Comparison of ENCODE assay signal across 8 cellular contexts in the genomic region with DNA sequence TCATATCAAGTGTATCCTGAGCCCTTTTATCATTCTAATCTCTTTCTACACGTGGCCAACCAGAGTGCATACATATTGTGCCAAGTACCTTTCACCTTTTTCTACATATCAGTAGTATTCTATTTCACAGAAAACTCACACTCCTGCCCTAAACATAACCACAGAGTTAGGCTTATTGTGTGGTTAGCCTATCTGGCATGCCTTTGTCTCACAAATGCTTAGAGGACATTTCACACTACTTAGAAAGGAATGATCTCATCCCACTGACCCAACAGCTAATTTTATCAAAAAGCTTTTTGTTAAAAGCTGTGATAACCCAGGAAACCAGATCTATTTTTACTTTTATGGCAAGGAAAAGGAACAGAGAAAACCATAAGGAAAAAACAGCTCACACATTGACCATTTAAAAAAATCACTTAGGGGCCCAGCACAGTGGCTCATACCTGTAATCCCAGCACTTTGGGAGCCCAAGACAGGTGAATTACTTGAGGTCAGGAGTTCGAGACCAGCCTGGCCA. TPM values are rescaled to one million over a fixed set of nuclear protein-coding genes. Genes with fewer than 3 reads are reported as not detected.
DNase-seq lines count a peak whose midpoint lies in the region; TF ChIP-seq lines count a peak whose summit lies in the region.

No MANE protein-coding gene starts in this region.

- DNase-seq in AG10803 (ENCODE audit: low read depth) (peak; percentile 75), NCI-H2029 treated with DMSO at 0.1 percent for 48 hours (lab: John Stamatoyannopoulos, UW) (peak; percentile 70), choroid plexus epithelial cell (ENCODE audit: low read depth) (peak; percentile 78), mesenchymal stem cell (peak; percentile 79), DMS153 (lab: John Stamatoyannopoulos, UW) (no peak), MG63 (no peak), DMS79 treated with DMSO at 0.1 percent for 48 hours (lab: John Stamatoyannopoulos, UW) (no peak)
- DNase-seq in central memory CD4-positive, alpha-beta T cell = no peak

- H2BK5ac ChIP-seq in mesenchymal stem cell (ENCODE audit: low read depth, low read length, poor library complexity, severe bottlenecking) = no peak overlapping the region

- no peak overlapping the region for H4K91ac ChIP-seq in mesenchymal stem cell (ENCODE audit: low read length)

- no peak overlapping the region for H4K8ac ChIP-seq in mesenchymal stem cell (ENCODE audit: low read length)

- H2BK12ac ChIP-seq in mesenchymal stem cell (ENCODE audit: low read length in 2 of 2) = no peak overlapping the region

- H3K23ac ChIP-seq in mesenchymal stem cell (ENCODE audit: low read length in 2 of 2) = no peak overlapping the region

- H3K4me2 ChIP-seq in mesenchymal stem cell (ENCODE audit: low read length, poor library complexity, severe bottlenecking) = no peak overlapping the region

- no peak for TF ChIP-seq CTCF in AG10803 (conservative IDR thresholded peaks at IDR 0.05; ENCODE audit: low read length)
- TF ChIP-seq CTCF in choroid plexus epithelial cell (conservative IDR thresholded peaks at IDR 0.05; ENCODE audit: low read depth, low read length) = no peak

- H3K27ac ChIP-seq in mesenchymal stem cell (ENCODE audit: low read length, poor library complexity, severe bottlenecking) = peak overlapping the region; percentile 65

- H2BK15ac ChIP-seq in mesenchymal stem cell (ENCODE audit: low read depth, poor library complexity, severe bottlenecking) = no peak overlapping the region

- H3K14ac ChIP-seq in mesenchymal stem cell (ENCODE audit: low read length in 2 of 2) = no peak overlapping the region

- no peaks in the 10 kb centered on the region for H3K79me1 ChIP-seq in mesenchymal stem cell (replicated peaks; ENCODE audit: low read length, poor library complexity, severe bottlenecking)

- H3K27me3 ChIP-seq in mesenchymal stem cell (ENCODE audit: control insufficient read depth in 1 of 2, insufficient read depth in 1 of 2, low read length in 2 of 2) (no peaks in the 10 kb centered on the region), MG63 (no peaks in the 10 kb centered on the region)

- WGBS in mesenchymal stem cell = 44% methylated on average over 2 of the region's 2 CpGs

- no peak overlapping the region for H2BK120ac ChIP-seq in mesenchymal stem cell (ENCODE audit: low read depth, low read length)

- no peak overlapping the region for H3K4ac ChIP-seq in mesenchymal stem cell (ENCODE audit: low read depth in 1 of 2, low read length in 2 of 2)

- no peak overlapping the region for H2AK5ac ChIP-seq in mesenchymal stem cell (ENCODE audit: low read length, severe bottlenecking)

- peaks cover 20% of the 10 kb centered on the region for H3K4me1 ChIP-seq in mesenchymal stem cell (ENCODE audit: control insufficient read depth, insufficient read depth, low read depth, low read length)

- H2AFZ ChIP-seq in mesenchymal stem cell (ENCODE audit: low read depth, low read length) = no peak overlapping the region

- H3K9ac ChIP-seq in mesenchymal stem cell (ENCODE audit: low read length) = peak overlapping the region; percentile 69

- H3K4me3 ChIP-seq in AG10803 (ENCODE audit: low read length) (no peak overlapping the region), choroid plexus epithelial cell (ENCODE audit: low read depth, low read length) (no peak overlapping the region), mesenchymal stem cell (ENCODE audit: insufficient read depth in 1 of 2, low read depth in 1 of 2, low read length in 2 of 2) (no peak overlapping the region), MG63 (no peak overlapping the region)

- H3K18ac ChIP-seq in mesenchymal stem cell (ENCODE audit: low read depth in 1 of 2, low read length in 2 of 2) = peak overlapping the region in 1 of 2 experiments; percentile 18

- H3K9me3 ChIP-seq in mesenchymal stem cell (ENCODE audit: control insufficient read depth, low read length) = no peaks in the 10 kb centered on the region
- H3K9me3 ChIP-seq in MG63 = no peaks in the 10 kb centered on the region

- H3K36me3 ChIP-seq in mesenchymal stem cell (ENCODE audit: control insufficient read depth in 1 of 2, insufficient read depth in 2 of 2, low read depth in 1 of 2, low read length in 2 of 2) (peaks cover 2 to 9% of the 10 kb centered on the region in 2 experiments), MG63 (no peaks in the 10 kb centered on the region)

RNA-seq across cellular contexts. Expression of a gene that starts 17.8 kb away (rescaled TPM):
- 188 TPM for polyA plus RNA-seq in mesenchymal stem cell (2013, experiment 1 of 2)
- 181 TPM for polyA plus RNA-seq in mesenchymal stem cell (2013, experiment 2 of 2)
- total RNA-seq in MG63 (2014; rRNA removed; shearing (Covaris generic); ENCODE audit: low replicate concordance) = 38.5 and 46.2 TPM in 2 replicates

Comparison
In these comparisons a context has a peak if more than half of its experiments do, and no peak if none do; other contexts are left out.
1. DNase-seq: peak in AG10803 (single experiment), NCI-H2029 treated with DMSO at 0.1 percent for 48 hours (single experiment), choroid plexus epithelial cell (single experiment) and mesenchymal stem cell (single experiment); none in DMS153 (single experiment), MG63 (single experiment), DMS79 treated with DMSO at 0.1 percent for 48 hours (single experiment) and central memory CD4-positive, alpha-beta T cell (single experiment).